22 cellular contexts compared by ENCODE assay signal in genomic region chr9:118836891-118837290, GRCh38.
A peak's percentile ranks its signal among the peaks of the same experiment; 100 is the strongest.
DNase-seq lines count a peak whose midpoint lies in the region; ATAC-seq and TF ChIP-seq lines count a peak whose summit lies in the region.
"Had no signal": no experiment of that assay in that cellular context is flagged by ENCODE, and none has a peak within 500 bp of the region (broad histone marks: within the 10 kb centered on the region; RNA-seq: fewer than 3 reads in every experiment).

No MANE protein-coding gene starts in this region.

- intact Hi-C loops in breast epithelium (cut with DNase I; ENCODE audit: low total_unique reads), result no loop called here
- intact Hi-C loops in mammary epithelial cell (cut with micrococcal nuclease), result no loop called here

- H3K27ac Mint-ChIP-seq in stimulated activated naive B cell treated with anti-CD40 and anti-IgM and Interleukin-4, amounts not matched to agents 10 μg/mL and 1 μg/mL and 100 μg/mL, for 72 hours, result peak overlapping the region; percentile 7
- H3K27ac Mint-ChIP-seq in endothelial cell (ENCODE audit: unreplicated experiment), result no peak overlapping the region
- H3K27ac Mint-ChIP-seq: CD14-positive monocyte; CD4-positive, alpha-beta T cell; CD8-positive, alpha-beta memory T cell; HFFc6 had no signal

- H3K9me3 Mint-ChIP-seq in stimulated activated naive B cell treated with anti-CD40 and anti-IgM and Interleukin-4, amounts not matched to agents 10 μg/mL and 1 μg/mL and 100 μg/mL, for 72 hours, result peaks cover 0 to 3% of the 10 kb centered on the region in 2 donors
- H3K9me3 Mint-ChIP-seq in endothelial cell (ENCODE audit: unreplicated experiment), result no peaks in the 10 kb centered on the region

- no peaks in the 10 kb centered on the region for H3K79me2 ChIP-seq in mammary epithelial cell (ENCODE audit: insufficient read depth, low read length)

- no peak overlapping the region for H3K4me3 ChIP-seq in breast epithelium
- no peak overlapping the region for H3K4me3 ChIP-seq in mammary epithelial cell (replicated peaks in 1 of 3; ENCODE audit: insufficient read depth in 1 of 3, low read depth in 2 of 3, low read length in 3 of 3)
- H3K4me3 ChIP-seq: BLaER1 treated with 17β-estradiol and CSF1 and Interleukin-3, amounts not matched to agents 10 nM and 100 nM; GM12878; HAP-1 had no signal

- no peaks in the 10 kb centered on the region for H3K4me1 Mint-ChIP-seq in stimulated activated naive B cell treated with anti-CD40 and anti-IgM and Interleukin-4, amounts not matched to agents 10 μg/mL and 1 μg/mL and 100 μg/mL, for 72 hours
- no peaks in the 10 kb centered on the region for H3K4me1 Mint-ChIP-seq in endothelial cell (ENCODE audit: unreplicated experiment)
- H3K4me1 Mint-ChIP-seq: CD14-positive monocyte; CD8-positive, alpha-beta memory T cell had no signal

- no TSS peak for BruUV-seq in mammary epithelial cell (replicated peaks; lab: Mats Ljungman, UMichigan)

- no peaks in the 10 kb centered on the region for H3K27me3 Mint-ChIP-seq in stimulated activated naive B cell treated with anti-CD40 and anti-IgM and Interleukin-4, amounts not matched to agents 10 μg/mL and 1 μg/mL and 100 μg/mL, for 72 hours
- no peaks in the 10 kb centered on the region for H3K27me3 Mint-ChIP-seq in endothelial cell (ENCODE audit: unreplicated experiment)
- H3K27me3 Mint-ChIP-seq: CD4-positive, alpha-beta T cell; CD8-positive, alpha-beta memory T cell had no signal

- H4K20me1 ChIP-seq in mammary epithelial cell (ENCODE audit: insufficient read depth, low read length), result no peaks in the 10 kb centered on the region
- H4K20me1 ChIP-seq: BLaER1 treated with 17β-estradiol and CSF1 and Interleukin-3, amounts not matched to agents 10 nM and 100 nM had no signal

- dilution Hi-C loops in mammary epithelial cell (cut with HindIII; ENCODE audit: low sequenced_read_pairs), result no loop called here

- no peak overlapping the region for H3K4me2 ChIP-seq in mammary epithelial cell (ENCODE audit: insufficient read depth, low read depth, low read length)
- H3K4me2 ChIP-seq: BLaER1 treated with 17β-estradiol and CSF1 and Interleukin-3, amounts not matched to agents 10 nM and 100 nM had no signal

- H3K9me3 ChIP-seq in breast epithelium, result no peaks in the 10 kb centered on the region
- H3K9me3 ChIP-seq in mammary epithelial cell (replicated peaks; ENCODE audit: insufficient read depth, low read length), result no peaks in the 10 kb centered on the region
- H3K9me3 ChIP-seq: BE2C, HAP-1 had no signal

- no peak for DNase-seq in breast epithelium (ENCODE audit: low spot score in 2 of 2)
- no peak for DNase-seq in mammary epithelial cell
- DNase-seq in midbrain (lab: John Stamatoyannopoulos, UW), result peak; percentile 19
- DNase-seq in stimulated activated naive B cell treated with anti-CD40 and anti-IgM and Interleukin-4, amounts not matched to agents 10 μg/mL and 1 μg/mL and 100 μg/mL, for 72 hours, result no peak
- DNase-seq in putamen (ENCODE audit: low spot score), result no peak
- DNase-seq in endothelial cell (ENCODE audit: low spot score), result no peak
- DNase-seq in NCI-H1092 treated with DMSO at 0.1 percent for 48 hours (lab: John Stamatoyannopoulos, UW), result no peak
- DNase-seq: BE2C; CD4-positive, alpha-beta T cell; CD8-positive, alpha-beta memory T cell; DMS 273 treated with DMSO at 0.1 percent for 48 hours; DMS79; EL; GDM1; GOT3; HFFc6 had no signal

- H3K27ac ChIP-seq in breast epithelium, result peak overlapping the region; percentile 12 to 46
- no peak overlapping the region for H3K27ac ChIP-seq in mammary epithelial cell (ENCODE audit: insufficient read depth, low read depth, low read length)
- H3K27ac ChIP-seq: 22Rv1; BLaER1 treated with 17β-estradiol and CSF1 and Interleukin-3, amounts not matched to agents 10 nM and 100 nM had no signal

- no peaks in the 10 kb centered on the region for H3K36me3 Mint-ChIP-seq in stimulated activated naive B cell treated with anti-CD40 and anti-IgM and Interleukin-4, amounts not matched to agents 10 μg/mL and 1 μg/mL and 100 μg/mL, for 72 hours
- no peaks in the 10 kb centered on the region for H3K36me3 Mint-ChIP-seq in endothelial cell (ENCODE audit: low read depth, unreplicated experiment)
- H3K36me3 Mint-ChIP-seq: CD14-positive monocyte; CD8-positive, alpha-beta memory T cell had no signal

- H3K4me1 ChIP-seq in breast epithelium (no peaks in the 10 kb centered on the region), mammary epithelial cell (ENCODE audit: insufficient read depth, low read length) (no peaks in the 10 kb centered on the region)
- H3K4me1 ChIP-seq: BE2C; BLaER1 treated with 17β-estradiol and CSF1 and Interleukin-3, amounts not matched to agents 10 nM and 100 nM; HAP-1 had no signal

- H3K36me3 ChIP-seq in breast epithelium (no peaks in the 10 kb centered on the region), mammary epithelial cell (ENCODE audit: insufficient read depth, low read length) (no peaks in the 10 kb centered on the region)
- H3K36me3 ChIP-seq: BE2C; BLaER1 treated with 17β-estradiol and CSF1 and Interleukin-3, amounts not matched to agents 10 nM and 100 nM; HAP-1 had no signal

- in situ Hi-C loops in mammary epithelial cell (cut with MboI; ENCODE audit: low sequenced_read_pairs in 2 of 2), result no loop called here

- TF ChIP-seq CTCF in breast epithelium (IDR thresholded peaks at IDR 0.05), result no peak
- no peak for TF ChIP-seq CTCF in mammary epithelial cell (conservative IDR thresholded peaks at IDR 0.05 in 1 of 2, IDR thresholded peaks at IDR 0.05 in 1 of 2; ENCODE audit: extremely low read depth in 1 of 2, insufficient read depth in 1 of 2, low read depth in 1 of 2, low read length in 2 of 2)
- TF ChIP-seq CTCF in endothelial cell (IDR thresholded peaks at IDR 0.05; ENCODE audit: unreplicated experiment), result no peak

- H2AFZ ChIP-seq in mammary epithelial cell (ENCODE audit: low read depth, low read length), result no peak overlapping the region

- TF ChIP-seq POLR2A in breast epithelium (IDR thresholded peaks at IDR 0.05), result no peak

- no peak for ATAC-seq in stimulated activated naive B cell treated with anti-CD40 and anti-IgM and Interleukin-4, amounts not matched to agents 10 μg/mL and 1 μg/mL and 100 μg/mL, for 72 hours (replicated peaks)
- no peak for ATAC-seq in HG03432 (IDR thresholded peaks at IDR 0.05; ENCODE audit: unreplicated experiment)
- ATAC-seq: GM12878 had no signal

- H3K4me3 Mint-ChIP-seq in stimulated activated naive B cell treated with anti-CD40 and anti-IgM and Interleukin-4, amounts not matched to agents 10 μg/mL and 1 μg/mL and 100 μg/mL, for 72 hours, result no peak overlapping the region
- no peak overlapping the region for H3K4me3 Mint-ChIP-seq in endothelial cell (ENCODE audit: unreplicated experiment)
- H3K4me3 Mint-ChIP-seq: CD14-positive monocyte; CD4-positive, alpha-beta T cell; CD8-positive, alpha-beta memory T cell; HFFc6 had no signal

- H3K27me3 ChIP-seq in breast epithelium, result no peaks in the 10 kb centered on the region
- no peaks in the 10 kb centered on the region for H3K27me3 ChIP-seq in mammary epithelial cell (ENCODE audit: insufficient read depth, low read length)
- H3K27me3 ChIP-seq: BE2C; BLaER1 treated with 17β-estradiol and CSF1 and Interleukin-3, amounts not matched to agents 10 nM and 100 nM had no signal

- no peak overlapping the region for H3K9ac ChIP-seq in mammary epithelial cell (ENCODE audit: insufficient read depth, low read length)
- H3K9ac ChIP-seq: BLaER1 treated with 17β-estradiol and CSF1 and Interleukin-3, amounts not matched to agents 10 nM and 100 nM had no signal

- CTCF ChIA-PET in mammary epithelial cell (lab: Charles Lee; ENCODE audit: low non-redundant PET), result no interaction called here

- 6% methylated on average over 2 of the region's 2 CpGs for WGBS in mammary epithelial cell (ENCODE audit: low coverage, missing lambda C conversion rate)
